Comparison of ENCODE assay signal across 20 cellular contexts in genomic region chr3:177657243-177657642, GRCh38.
DNase-seq lines count a peak whose midpoint lies in the region; ATAC-seq and TF ChIP-seq lines count a peak whose summit lies in the region.
"Had no signal": no experiment of that assay in that cellular context is flagged by ENCODE, and none has a peak within 500 bp of the region (broad histone marks: within the 10 kb centered on the region; RNA-seq: fewer than 3 reads in every experiment).

No MANE protein-coding gene starts in this region.

- TF ChIP-seq RAD21 in SK-N-SH (IDR thresholded peaks at IDR 0.05; ENCODE audit: low read length): no peak

- TF ChIP-seq CTCF in SK-N-SH (IDR thresholded peaks at IDR 0.05) (no peak), foreskin keratinocyte (conservative IDR thresholded peaks at IDR 0.05) (no peak), thyroid gland (IDR thresholded peaks at IDR 0.05) (no peak), lower leg skin (IDR thresholded peaks at IDR 0.05) (no peak)

- no peak overlapping the region for H3K27ac Mint-ChIP-seq in activated naive CD8-positive, alpha-beta T cell treated with anti-CD3 and anti-CD28 coated beads, Interleukin-2, amount 50 U/mL, for 24 hours
- H3K27ac Mint-ChIP-seq: activated CD4-positive, alpha-beta T cell treated with anti-CD3 and anti-CD28 coated beads, Interleukin-2, amount 10 ng/mL, durations not matched to agents 7 days and 5 days; activated naive CD8-positive, alpha-beta T cell treated with anti-CD3 and anti-CD28 coated beads, Interleukin-2, amount 10 ng/mL, durations not matched to agents 7 days and 5 days; GM23338; mesothelial cell of epicardium; natural killer cell had no signal

- TF ChIP-seq EP300 in SK-N-SH (IDR thresholded peaks at IDR 0.05; ENCODE audit: borderline replicate concordance in 1 of 2, low read depth in 1 of 2, low read length in 1 of 2): no peak

- DNase-seq in SK-N-SH: peak; percentile 20
- peak; percentile 15 for DNase-seq in NCI-H345 treated with DMSO at 0.1 percent for 48 hours (lab: John Stamatoyannopoulos, UW; ENCODE audit: unreplicated experiment)
- peak; percentile 49 to 75 for DNase-seq in foreskin keratinocyte
- DNase-seq in thyroid gland: peak; percentile 58 to 61
- no peak for DNase-seq in activated naive CD8-positive, alpha-beta T cell treated with anti-CD3 and anti-CD28 coated beads, Interleukin-2, amount 50 U/mL, for 24 hours
- no peak for DNase-seq in lower leg skin (ENCODE audit: low spot score in 2 of 2)
- DNase-seq: activated CD4-positive, alpha-beta T cell treated with anti-CD3 and anti-CD28 coated beads, Interleukin-2, amount 10 ng/mL, durations not matched to agents 7 days and 5 days; activated naive CD8-positive, alpha-beta T cell treated with anti-CD3 and anti-CD28 coated beads, Interleukin-2, amount 10 ng/mL, durations not matched to agents 7 days and 5 days; COR-L47; effector memory CD8-positive, alpha-beta T cell; left colon; natural killer cell; NCI-H1092; NCI-H2227 treated with DMSO at 0.1 percent for 48 hours; PC-9 had no signal

- H3K9ac ChIP-seq in SK-N-SH: no peak overlapping the region

- H3K4me3 ChIP-seq in SK-N-SH (ENCODE audit: low read depth in 2 of 2, low read length in 1 of 2) (no peak overlapping the region), thyroid gland (replicated peaks in 1 of 3) (no peak overlapping the region), lower leg skin (ENCODE audit: low read depth, poor library complexity, severe bottlenecking) (no peak overlapping the region)
- H3K4me3 ChIP-seq: GM23338, PC-9 had no signal

- intact Hi-C loops in thyroid gland (cut with DNase I): no loop called here
- intact Hi-C loops in lower leg skin (cut with DNase I; ENCODE audit: low total_unique reads): no loop called here

- H3K4me2 ChIP-seq in SK-N-SH: no peak overlapping the region
- H3K4me2 ChIP-seq: GM23338, PC-9 had no signal

- H2AFZ ChIP-seq in SK-N-SH (ENCODE audit: low read depth): no peak overlapping the region
- H2AFZ ChIP-seq: GM23338, PC-9 had no signal

- no peak for ATAC-seq in SK-N-SH treated with all-trans-retinoic acid at 6 μM for 48 hours
- ATAC-seq in foreskin keratinocyte: peak; percentile 96
- ATAC-seq in activated naive CD8-positive, alpha-beta T cell treated with anti-CD3 and anti-CD28 coated beads, Interleukin-2, amount 50 U/mL, for 24 hours: no peak
- no peak for ATAC-seq in GM21526 (IDR thresholded peaks at IDR 0.05; ENCODE audit: low FRiP score, unreplicated experiment)
- ATAC-seq: effector memory CD8-positive, alpha-beta T cell; GM23338; left colon; natural killer cell had no signal

- H3K27ac ChIP-seq in SK-N-SH (ENCODE audit: low read depth in 2 of 2, low read length in 1 of 2): no peak overlapping the region; a peak in 1 of 4 replicates
- no peak overlapping the region for H3K27ac ChIP-seq in foreskin keratinocyte
- peak overlapping the region; percentile 72 to 81 (median 76) for H3K27ac ChIP-seq in thyroid gland
- H3K27ac ChIP-seq: PC-9 had no signal

- H3K9me3 ChIP-seq in SK-N-SH: no peaks in the 10 kb centered on the region
- no peaks in the 10 kb centered on the region for H3K9me3 ChIP-seq in thyroid gland

- no peaks in the 10 kb centered on the region for H3K9me3 Mint-ChIP-seq in activated naive CD8-positive, alpha-beta T cell treated with anti-CD3 and anti-CD28 coated beads, Interleukin-2, amount 50 U/mL, for 24 hours
- H3K9me3 Mint-ChIP-seq: effector memory CD8-positive, alpha-beta T cell; natural killer cell had no signal

- H3K4me1 ChIP-seq in SK-N-SH (ENCODE audit: control insufficient read depth in 1 of 2, insufficient read depth in 2 of 2, low read depth in 1 of 2, low read length in 1 of 2): peaks cover 0 to 4% of the 10 kb centered on the region in 2 experiments; a peak in 1 of 4 replicates
- H3K4me1 ChIP-seq in foreskin keratinocyte: peaks cover 14% of the 10 kb centered on the region
- H3K4me1 ChIP-seq in thyroid gland: peaks cover 27 to 38% of the 10 kb centered on the region in 2 donors

- 77% methylated on average over 3 of the region's 4 CpGs for WGBS in SK-N-SH (ENCODE audit: low lambda C conversion rate)
- WGBS in thyroid gland, 2 donors: 48 to 57% methylated on average over 4 of the region's 4 CpGs
- 46 to 61% methylated on average over 4 of the region's 4 CpGs for WGBS in lower leg skin, 2 donors

- H3K4me3 Mint-ChIP-seq in activated naive CD8-positive, alpha-beta T cell treated with anti-CD3 and anti-CD28 coated beads, Interleukin-2, amount 50 U/mL, for 24 hours: no peak overlapping the region
- H3K4me3 Mint-ChIP-seq: activated CD4-positive, alpha-beta T cell treated with anti-CD3 and anti-CD28 coated beads, Interleukin-2, amount 10 ng/mL, durations not matched to agents 7 days and 5 days; activated naive CD8-positive, alpha-beta T cell treated with anti-CD3 and anti-CD28 coated beads, Interleukin-2, amount 10 ng/mL, durations not matched to agents 7 days and 5 days; brain; effector memory CD8-positive, alpha-beta T cell; GM23338; mesothelial cell of epicardium; natural killer cell had no signal

- H3K36me3 ChIP-seq in SK-N-SH (replicated peaks in 1 of 2; ENCODE audit: control insufficient read depth in 1 of 2, insufficient read depth in 2 of 2, low read length in 1 of 2): no peaks in the 10 kb centered on the region
- H3K36me3 ChIP-seq in thyroid gland: no peaks in the 10 kb centered on the region

- TF ChIP-seq POLR2A in thyroid gland (IDR thresholded peaks at IDR 0.05): no peak
- TF ChIP-seq POLR2A in lower leg skin (IDR thresholded peaks at IDR 0.05): no peak

- CTCF ChIA-PET in SK-N-SH (lab: Yijun Ruan, JAX): interaction anchor here (1.3 kb wide), 1 partner anchor 17 kb away, joined by 3 read pairs; no protein-coding TSS in a partner anchor

- no peaks in the 10 kb centered on the region for H3K9me2 ChIP-seq in SK-N-SH

- H3K27me3 ChIP-seq in SK-N-SH (ENCODE audit: insufficient read depth) (no peaks in the 10 kb centered on the region), foreskin keratinocyte (no peaks in the 10 kb centered on the region), thyroid gland (no peaks in the 10 kb centered on the region)

- peaks cover under 1% of the 10 kb centered on the region for H3K4me1 Mint-ChIP-seq in activated naive CD8-positive, alpha-beta T cell treated with anti-CD3 and anti-CD28 coated beads, Interleukin-2, amount 50 U/mL, for 24 hours
- H3K4me1 Mint-ChIP-seq: activated CD4-positive, alpha-beta T cell treated with anti-CD3 and anti-CD28 coated beads, Interleukin-2, amount 10 ng/mL, durations not matched to agents 7 days and 5 days; activated naive CD8-positive, alpha-beta T cell treated with anti-CD3 and anti-CD28 coated beads, Interleukin-2, amount 10 ng/mL, durations not matched to agents 7 days and 5 days; GM23338 had no signal

- no peaks in the 10 kb centered on the region for H3K79me2 ChIP-seq in SK-N-SH (ENCODE audit: insufficient read depth)

- no peaks in the 10 kb centered on the region for H3F3A ChIP-seq in SK-N-SH (replicated peaks; ENCODE audit: insufficient read depth)

- H4K20me1 ChIP-seq in SK-N-SH (ENCODE audit: insufficient read depth): no peaks in the 10 kb centered on the region

- no peaks in the 10 kb centered on the region for H3K36me3 Mint-ChIP-seq in activated naive CD8-positive, alpha-beta T cell treated with anti-CD3 and anti-CD28 coated beads, Interleukin-2, amount 50 U/mL, for 24 hours (ENCODE audit: low read depth)
- H3K36me3 Mint-ChIP-seq: natural killer cell had no signal

- POLR2A ChIA-PET in SK-N-SH (lab: Yijun Ruan, JAX): no interaction called here

- H3K27me3 Mint-ChIP-seq in activated naive CD8-positive, alpha-beta T cell treated with anti-CD3 and anti-CD28 coated beads, Interleukin-2, amount 50 U/mL, for 24 hours: no peaks in the 10 kb centered on the region
- H3K27me3 Mint-ChIP-seq: activated CD4-positive, alpha-beta T cell treated with anti-CD3 and anti-CD28 coated beads, Interleukin-2, amount 10 ng/mL, durations not matched to agents 7 days and 5 days; activated naive CD8-positive, alpha-beta T cell treated with anti-CD3 and anti-CD28 coated beads, Interleukin-2, amount 10 ng/mL, durations not matched to agents 7 days and 5 days; brain; effector memory CD8-positive, alpha-beta T cell had no signal

TF ChIP-seq in SK-N-SH, 30 proteins besides CTCF, POLR2A, EP300 and RAD21:
- no peak for TF ChIP-seq TAF1 (IDR thresholded peaks at IDR 0.05; ENCODE audit: borderline replicate concordance, low read depth, low read length)
- TF ChIP-seq JUND (IDR thresholded peaks at IDR 0.05): no peak
- TF ChIP-seq MXI1 (IDR thresholded peaks at IDR 0.05; ENCODE audit: low read depth, low read length): no peak
- no peak for TF ChIP-seq RCOR1 (IDR thresholded peaks at IDR 0.05; ENCODE audit: low read length)
- no peak for TF ChIP-seq TCF12 (IDR thresholded peaks at IDR 0.05)
- no peak for TF ChIP-seq MEF2A (IDR thresholded peaks at IDR 0.05; ENCODE audit: borderline replicate concordance, low read depth)
- no peak for TF ChIP-seq USF2 (IDR thresholded peaks at IDR 0.05; ENCODE audit: borderline replicate concordance, low read depth, low read length)
- no peak for TF ChIP-seq SMC3 (IDR thresholded peaks at IDR 0.05; ENCODE audit: low read depth, low read length)

TF ChIP-seq in SK-N-SH treated with all-trans-retinoic acid at 6 μM for 48 hours, 23 proteins besides CTCF, POLR2A, EP300 and RAD21 (continues in another document):
- TF ChIP-seq TOX (CRISPR knock-in tag; IDR thresholded peaks at IDR 0.05; ENCODE audit: borderline replicate concordance) (no peak), ZNF8 (CRISPR knock-in tag; IDR thresholded peaks at IDR 0.05) (no peak), OSR1 (CRISPR knock-in tag; IDR thresholded peaks at IDR 0.05) (no peak), ZC3H10 (CRISPR knock-in tag; IDR thresholded peaks at IDR 0.05) (no peak)
- TF ChIP-seq, protein P1, sequence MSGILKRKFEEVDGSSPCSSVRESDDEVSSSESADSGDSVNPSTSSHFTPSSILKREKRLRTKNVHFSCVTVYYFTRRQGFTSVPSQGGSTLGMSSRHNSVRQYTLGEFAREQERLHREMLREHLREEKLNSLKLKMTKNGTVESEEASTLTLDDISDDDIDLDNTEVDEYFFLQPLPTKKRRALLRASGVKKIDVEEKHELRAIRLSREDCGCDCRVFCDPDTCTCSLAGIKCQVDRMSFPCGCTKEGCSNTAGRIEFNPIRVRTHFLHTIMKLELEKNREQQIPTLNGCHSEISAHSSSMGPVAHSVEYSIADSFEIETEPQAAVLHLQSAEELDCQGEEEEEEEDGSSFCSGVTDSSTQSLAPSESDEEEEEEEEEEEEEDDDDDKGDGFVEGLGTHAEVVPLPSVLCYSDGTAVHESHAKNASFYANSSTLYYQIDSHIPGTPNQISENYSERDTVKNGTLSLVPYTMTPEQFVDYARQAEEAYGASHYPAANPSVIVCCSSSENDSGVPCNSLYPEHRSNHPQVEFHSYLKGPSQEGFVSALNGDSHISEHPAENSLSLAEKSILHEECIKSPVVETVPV (CRISPR knock-in tag; IDR thresholded peaks at IDR 0.05): no peak

Comparison
In these comparisons a context has a peak if more than half of its experiments do, and no peak if none do; other contexts are left out.
1. DNase-seq: peak in SK-N-SH (single experiment), NCI-H345 treated with DMSO at 0.1 percent for 48 hours (single experiment), foreskin keratinocyte (2 of 2) and thyroid gland (2 of 2); none in activated naive CD8-positive, alpha-beta T cell treated with anti-CD3 and anti-CD28 coated beads, Interleukin-2, amount 50 U/mL, for 24 hours (single experiment) and lower leg skin (0 of 2).
2. H3K27ac ChIP-seq: peak in thyroid gland (3 of 3); none in SK-N-SH (0 of 2) and foreskin keratinocyte (single experiment).